In the genomic region with DNA sequence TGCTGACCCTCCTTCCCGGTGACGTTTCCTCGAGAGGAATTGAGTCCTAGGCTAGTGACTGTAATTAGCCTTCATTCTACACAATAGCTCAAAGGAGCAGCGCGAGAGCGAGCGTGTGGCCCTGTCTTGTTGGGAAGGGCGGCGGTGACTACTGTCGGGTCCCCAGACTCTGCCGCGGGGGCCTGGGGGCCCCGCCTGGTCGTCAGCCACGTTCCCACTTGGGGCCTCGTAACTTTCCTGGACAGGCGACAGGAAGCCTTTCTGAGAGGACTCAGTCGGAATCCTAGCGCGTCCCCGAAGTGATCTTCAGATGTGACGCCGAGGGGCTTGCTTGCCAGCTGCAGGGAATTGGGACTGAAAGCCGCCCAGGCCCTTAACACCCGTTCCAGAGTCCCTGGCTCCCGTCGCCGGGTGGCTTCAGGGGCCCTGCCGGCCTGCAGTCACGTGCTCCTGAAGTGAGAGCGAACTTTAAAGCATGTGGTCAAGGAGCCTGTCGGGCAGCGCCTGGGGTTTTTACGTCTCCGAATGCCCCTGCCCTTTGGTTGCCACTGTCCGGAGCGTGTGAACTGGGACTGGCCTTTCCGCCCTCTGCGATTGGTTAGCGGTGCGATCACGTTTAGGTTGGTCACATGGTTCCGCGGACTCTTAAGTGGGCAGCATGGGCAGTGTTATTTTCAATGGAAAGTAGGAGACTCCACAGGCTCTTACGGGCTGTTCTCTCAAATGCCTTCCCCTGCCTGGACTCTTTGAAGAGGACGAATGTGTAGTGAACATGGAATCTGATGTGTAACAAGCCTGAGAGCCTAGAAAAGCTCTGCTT, we compare ENCODE assay signal across 9 cellular contexts. TPM values are rescaled to one million over a fixed set of nuclear protein-coding genes. Genes with fewer than 3 reads are reported as not detected.
A peak's percentile ranks its signal among the peaks of the same experiment; 100 is the strongest.
DNase-seq lines count a peak whose midpoint lies in the region; ATAC-seq and TF ChIP-seq lines count a peak whose summit lies in the region.
"Had no signal": no experiment of that assay in that cellular context is flagged by ENCODE, and none has a peak within 500 bp of the region (broad histone marks: within the 10 kb centered on the region; RNA-seq: fewer than 3 reads in every experiment).

No MANE protein-coding gene starts in this region.

- peak overlapping the region; percentile 53 for H3K9ac ChIP-seq in neuronal stem cell (ENCODE audit: low read depth, low read length, poor library complexity)

- peak overlapping the region; percentile 46 for H3K4me3 ChIP-seq in NB4 (ENCODE audit: low read depth, low read length)
- peak overlapping the region; percentile 70 to 94 (median 86) for H3K4me3 ChIP-seq in heart left ventricle
- H3K4me3 ChIP-seq in neuronal stem cell (ENCODE audit: low read length in 2 of 2) = peak overlapping the region; percentile 84 to 93

- peak overlapping the region; percentile 50 for H3K18ac ChIP-seq in neuronal stem cell (ENCODE audit: low read length)

- no peak overlapping the region for H2BK15ac ChIP-seq in neuronal stem cell (ENCODE audit: low read length)

- no peak overlapping the region for H4K91ac ChIP-seq in neuronal stem cell (ENCODE audit: low read depth, low read length, poor library complexity)

- H3K4me1 Mint-ChIP-seq in activated naive CD8-positive, alpha-beta T cell treated with anti-CD3 and anti-CD28 coated beads, Interleukin-2, amount 10 ng/mL, durations not matched to agents 7 days and 5 days = peaks cover 14% of the 10 kb centered on the region

- H3K27ac Mint-ChIP-seq in activated naive CD8-positive, alpha-beta T cell treated with anti-CD3 and anti-CD28 coated beads, Interleukin-2, amount 10 ng/mL, durations not matched to agents 7 days and 5 days = no peak overlapping the region

- H3K14ac ChIP-seq in neuronal stem cell (ENCODE audit: low read length) = no peak overlapping the region

- peak overlapping the region; percentile 85 for H3K4me3 Mint-ChIP-seq in activated naive CD8-positive, alpha-beta T cell treated with anti-CD3 and anti-CD28 coated beads, Interleukin-2, amount 10 ng/mL, durations not matched to agents 7 days and 5 days

- WGBS in heart left ventricle, 4 donors = 3 to 6% (median 4%) methylated on average over 24 to 46 of the region's 46 CpGs
- WGBS in neuronal stem cell (ENCODE audit: extremely low coverage in 2 of 2, insufficient read length in 2 of 2, insufficient replicate concordance in 1 of 2), 2 donors = no CpG with 5 or more reads among the region's 46 CpGs

- H3K4me1 ChIP-seq in heart left ventricle (peaks cover 0 to 41% (median 25%) of the 10 kb centered on the region in 12 donors), neuronal stem cell (ENCODE audit: control insufficient read depth in 2 of 2, insufficient read depth in 1 of 2, low read depth in 1 of 2, low read length in 2 of 2) (peaks cover 0 to 11% of the 10 kb centered on the region in 2 donors)
- H3K4me1 ChIP-seq: foreskin keratinocyte had no signal

- H3K27ac ChIP-seq in heart left ventricle (peak overlapping the region; percentile 85 to 98 (median 94)), neuronal stem cell (replicated peaks; ENCODE audit: low read length) (no peak overlapping the region)
- H3K27ac ChIP-seq: foreskin keratinocyte had no signal

- TF ChIP-seq CTCF in NB4 (IDR thresholded peaks at IDR 0.05; ENCODE audit: low read depth, low read length) = no peak
- TF ChIP-seq CTCF in heart left ventricle (IDR thresholded peaks at IDR 0.05) = no peak

- peak overlapping the region; percentile 79 for H3K4me2 ChIP-seq in neuronal stem cell (ENCODE audit: insufficient read depth, low read length, poor library complexity, severe bottlenecking)

- peak; percentile 8 for DNase-seq in stimulated activated CD4-positive, alpha-beta T cell treated with anti-CD3 and anti-CD28 coated beads, Interleukin-15, amount 100 ng/mL, for 24 hours
- DNase-seq in stimulated activated CD4-positive, alpha-beta T cell treated with anti-CD3 and anti-CD28 coated beads, Interleukin-4, amount 100 ng/mL, for 4 hours = no peak
- DNase-seq in NB4 (ENCODE audit: low read depth) (peak; percentile 20), heart left ventricle (peak; percentile 59 to 86 (median 72)), neuronal stem cell (ENCODE audit: low spot score) (peak; percentile 42)
- peak; percentile 44 for DNase-seq in activated naive CD8-positive, alpha-beta T cell treated with anti-CD3 and anti-CD28 coated beads, Interleukin-2, amount 10 ng/mL, durations not matched to agents 7 days and 5 days

- no peak for TF ChIP-seq POLR2A in NB4 (IDR thresholded peaks at IDR 0.05; ENCODE audit: extremely low read depth, insufficient read length)
- peak in 1 of 2 donors; percentile 69 for TF ChIP-seq POLR2A in heart left ventricle (IDR thresholded peaks at IDR 0.05)

- no peak overlapping the region for H3K23ac ChIP-seq in neuronal stem cell (ENCODE audit: low read depth, low read length, poor library complexity)

- no peaks in the 10 kb centered on the region for H3K79me1 ChIP-seq in neuronal stem cell (ENCODE audit: low read depth, low read length)

- H2BK5ac ChIP-seq in neuronal stem cell (ENCODE audit: low read length) = no peak overlapping the region

- no peak for ATAC-seq in activated naive CD8-positive, alpha-beta T cell treated with anti-CD3 and anti-CD28 coated beads, Interleukin-2, amount 10 ng/mL, durations not matched to agents 7 days and 5 days (ENCODE audit: low read depth)
- ATAC-seq in heart left ventricle (peak; percentile 69 to 74 (median 70)), HG03378 (IDR thresholded peaks at IDR 0.05; ENCODE audit: unreplicated experiment) (no peak), HG02973 (IDR thresholded peaks at IDR 0.05; ENCODE audit: unreplicated experiment) (no peak)

- intact Hi-C loops in heart left ventricle (cut with DNase I) = loop anchor here in 9 of 10 donors (5.0 to 10.0 kb wide), 14 partner anchors 39 to 488 kb away; no protein-coding TSS in a partner anchor

- POLR2A ChIA-PET in activated naive CD8-positive, alpha-beta T cell treated with anti-CD3 and anti-CD28 coated beads, Interleukin-2, amount 10 ng/mL, durations not matched to agents 7 days and 5 days (lab: Charles Lee) = interaction anchor here (0.7 to 1.3 kb wide), 4 partner anchors 10 to 221 kb away, joined by 3 to 4 read pairs (median 3); a partner anchor contains a TSS

- H2AFZ ChIP-seq in neuronal stem cell (ENCODE audit: low read length) = peak overlapping the region; percentile 97

- H3K36me3 Mint-ChIP-seq in activated naive CD8-positive, alpha-beta T cell treated with anti-CD3 and anti-CD28 coated beads, Interleukin-2, amount 10 ng/mL, durations not matched to agents 7 days and 5 days = peaks cover 6% of the 10 kb centered on the region

- H2AK5ac ChIP-seq in neuronal stem cell (ENCODE audit: low read depth, low read length) = no peak overlapping the region

- peaks cover 25% of the 10 kb centered on the region for H3K27me3 Mint-ChIP-seq in activated naive CD8-positive, alpha-beta T cell treated with anti-CD3 and anti-CD28 coated beads, Interleukin-2, amount 10 ng/mL, durations not matched to agents 7 days and 5 days

- H3K36me3 ChIP-seq in heart left ventricle = no peaks in the 10 kb centered on the region
- no peaks in the 10 kb centered on the region for H3K36me3 ChIP-seq in neuronal stem cell (replicated peaks in 1 of 2; ENCODE audit: control insufficient read depth in 2 of 2, insufficient read depth in 2 of 2, low read length in 2 of 2)

- H3K4ac ChIP-seq in neuronal stem cell (ENCODE audit: low read length) = no peak overlapping the region

- H2BK12ac ChIP-seq in neuronal stem cell (ENCODE audit: low read length) = no peak overlapping the region

- H3K9me3 Mint-ChIP-seq in activated naive CD8-positive, alpha-beta T cell treated with anti-CD3 and anti-CD28 coated beads, Interleukin-2, amount 10 ng/mL, durations not matched to agents 7 days and 5 days = peaks cover 2% of the 10 kb centered on the region

- peaks cover 0 to 44% (median 0%) of the 10 kb centered on the region in 9 donors for H3K27me3 ChIP-seq in heart left ventricle
- H3K27me3 ChIP-seq in neuronal stem cell (ENCODE audit: control insufficient read depth in 3 of 3, insufficient read depth in 3 of 3, low read depth in 1 of 3, low read length in 3 of 3) = peaks cover 0 to 11% (median 3%) of the 10 kb centered on the region in 3 experiments

- H3K9me3 ChIP-seq in heart left ventricle (no peaks in the 10 kb centered on the region), neuronal stem cell (replicated peaks in 1 of 2; ENCODE audit: control insufficient read depth in 2 of 2, insufficient read depth in 1 of 2, low read depth in 1 of 2, low read length in 2 of 2) (no peaks in the 10 kb centered on the region)

- H4K8ac ChIP-seq in neuronal stem cell (ENCODE audit: low read depth, low read length) = no peak overlapping the region

- no peak overlapping the region for H2BK120ac ChIP-seq in neuronal stem cell (ENCODE audit: low read depth, low read length)

RNA-seq across cellular contexts. Expression of a gene that starts 1.7 kb away (rescaled TPM):
- 1 to 10 TPM; 7.2 to 7.4 TPM for total RNA-seq in activated naive CD8-positive, alpha-beta T cell treated with anti-CD3 and anti-CD28 coated beads, Interleukin-2, amount 10 ng/mL, durations not matched to agents 7 days and 5 days
- total RNA-seq in heart left ventricle = 100 to 1,000 TPM in 7 of 9 donors, 10 to 100 TPM in 2; 67.9 to 177 (median 119) TPM
- 10 to 100 TPM; 15.1 to 60.1 TPM for polyA plus RNA-seq in heart left ventricle
- 3.6 TPM for polyA plus RNA-seq in neuronal stem cell (2013, experiment 1 of 2)
- 3.6 TPM for polyA plus RNA-seq in neuronal stem cell (2013, experiment 2 of 2)

Comparison
In these comparisons a context has a peak if more than half of its experiments do, and no peak if none do; other contexts are left out.
1. DNase-seq: peak in stimulated activated CD4-positive, alpha-beta T cell treated with anti-CD3 and anti-CD28 coated beads, Interleukin-15, amount 100 ng/mL, for 24 hours (single experiment), NB4 (single experiment), activated naive CD8-positive, alpha-beta T cell treated with anti-CD3 and anti-CD28 coated beads, Interleukin-2, amount 10 ng/mL, durations not matched to agents 7 days and 5 days (single experiment), heart left ventricle (5 of 5) and neuronal stem cell (single experiment); none in stimulated activated CD4-positive, alpha-beta T cell treated with anti-CD3 and anti-CD28 coated beads, Interleukin-4, amount 100 ng/mL, for 4 hours (0 of 2).
2. ATAC-seq: peak in heart left ventricle (4 of 4); none in activated naive CD8-positive, alpha-beta T cell treated with anti-CD3 and anti-CD28 coated beads, Interleukin-2, amount 10 ng/mL, durations not matched to agents 7 days and 5 days (single experiment), HG03378 (single experiment) and HG02973 (single experiment).
3. RNA of a gene that starts 1.7 kb away (total RNA-seq): 67.9 to 177 TPM in heart left ventricle; 7.2 to 7.4 TPM in activated naive CD8-positive, alpha-beta T cell treated with anti-CD3 and anti-CD28 coated beads, Interleukin-2, amount 10 ng/mL, durations not matched to agents 7 days and 5 days; every median in the first group is over 4 times any median in the second.
4. Peak in every context shown above with its lines, with median percentiles within 50 percentile points of each other: H3K4me3 ChIP-seq.